Comparison of ENCODE assay signal across 25 cellular contexts in genomic region chr2:60377825-60378224, GRCh38.
"Had no signal": no experiment of that assay in that cellular context is flagged by ENCODE, and none has a peak within 500 bp of the region (broad histone marks: within the 10 kb centered on the region; RNA-seq: fewer than 3 reads in every experiment).

No MANE protein-coding gene starts in this region.

- H3K27me3 Mint-ChIP-seq: naive B cell had no signal

- H3K27me3 ChIP-seq: esophagus muscularis mucosa, foreskin keratinocyte, gastroesophageal sphincter, heart left ventricle, hepatocyte, left lung had no signal

- H3K4me1 Mint-ChIP-seq: immature natural killer cell had no signal

- H3K4me3 Mint-ChIP-seq: immature natural killer cell; mesothelial cell of epicardium; naive B cell; naive thymus-derived CD8-positive, alpha-beta T cell had no signal

- H3K36me3 ChIP-seq: esophagus muscularis mucosa, gastroesophageal sphincter, heart left ventricle, left lung, lower lobe of right lung had no signal

- H3K4me1 ChIP-seq: esophagus muscularis mucosa, foreskin keratinocyte, gastroesophageal sphincter, heart left ventricle, left lung, lower lobe of right lung had no signal

- H3K9me3 Mint-ChIP-seq: mesothelial cell of epicardium, naive B cell had no signal

- H3K4me3 ChIP-seq: coronary artery, dorsolateral prefrontal cortex, esophagus muscularis mucosa, gastroesophageal sphincter, heart left ventricle, hepatocyte, left lung, lower lobe of right lung, mucosa of descending colon had no signal

- H2AFZ ChIP-seq: hepatocyte had no signal

- H3K27ac ChIP-seq: coronary artery, dorsolateral prefrontal cortex, esophagus muscularis mucosa, foreskin keratinocyte, gastroesophageal sphincter, heart left ventricle, hepatocyte, left lung, lower lobe of right lung had no signal

- DNase-seq: dermis blood vessel endothelial cell; dorsolateral prefrontal cortex; effector CD4-positive, alpha-beta T cell; effector memory CD4-positive, alpha-beta T cell; foreskin keratinocyte; heart left ventricle; hypothalamus; immature natural killer cell; islet precursor cell; kidney; kidney glomerular epithelial cell; left lung; left ventricle myocardium superior; lower lobe of right lung; mesenchymal stem cell; mucosa of descending colon; naive B cell; naive thymus-derived CD8-positive, alpha-beta T cell had no signal

- H3K27ac Mint-ChIP-seq: immature natural killer cell; mesothelial cell of epicardium; naive thymus-derived CD8-positive, alpha-beta T cell had no signal

- H3K79me2 ChIP-seq: hepatocyte had no signal

- FAIRE-seq: endothelial cell of umbilical vein, frontal cortex, kidney had no signal

- H3K4me2 ChIP-seq: hepatocyte had no signal

- ATAC-seq: foreskin keratinocyte; gastroesophageal sphincter; heart left ventricle; left lung; left ventricle myocardium superior; lower lobe of right lung; mucosa of descending colon; naive thymus-derived CD8-positive, alpha-beta T cell had no signal
